ENCODE assay signal across 28 cellular contexts in the genomic region with DNA sequence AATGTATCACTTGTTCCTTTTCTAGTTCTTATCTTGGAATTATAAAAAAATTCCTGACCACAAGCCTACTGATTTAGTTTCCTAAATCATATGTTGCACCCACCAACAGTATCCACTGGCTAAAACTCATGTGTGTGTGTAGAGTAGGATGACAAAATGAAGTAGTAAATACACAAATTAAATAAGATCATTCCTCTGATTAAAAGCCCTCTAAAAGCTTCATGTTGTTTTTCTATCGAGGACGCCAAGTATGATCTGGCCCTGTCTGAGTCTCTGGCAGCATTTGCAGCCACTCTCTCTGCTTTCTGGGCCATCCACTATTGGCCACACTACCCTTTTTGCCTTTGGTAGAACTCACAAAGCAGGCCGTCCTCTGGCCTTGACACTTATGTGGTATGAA.
"Had no signal": no experiment of that assay in that cellular context is flagged by ENCODE, and none has a peak within 500 bp of the region (broad histone marks: within the 10 kb centered on the region; RNA-seq: fewer than 3 reads in every experiment).

No MANE protein-coding gene starts in this region.

- H3K27ac ChIP-seq: ascending aorta, breast epithelium, cardiac muscle cell, colonic mucosa had no signal

- H3K4me3 ChIP-seq: ascending aorta, breast epithelium, cardiac muscle cell, colonic mucosa had no signal

- H3K27me3 ChIP-seq: ascending aorta, breast epithelium, cardiac muscle cell, colonic mucosa had no signal

- H3K4me1 ChIP-seq: ascending aorta, breast epithelium, colonic mucosa had no signal

- DNase-seq: activated CD4-positive, alpha-beta memory T cell treated with anti-CD3 and anti-CD28 coated beads, Interleukin-2, amount 10 ng/mL, durations not matched to agents 7 days and 5 days; activated CD4-positive, alpha-beta T cell treated with anti-CD3 and anti-CD28 coated beads for 1 hour; activated CD4-positive, alpha-beta T cell treated with anti-CD3 and anti-CD28 coated beads for 4 hours; activated CD4-positive, alpha-beta T cell treated with anti-CD3 and anti-CD28 coated beads, Interleukin-2, amount 10 ng/mL, durations not matched to agents 7 days and 5 days; activated CD4-positive, alpha-beta T cell treated with anti-CD3 and anti-CD28 coated beads, Interleukin-2, amount 50 U/mL, for 4 hours; activated CD8-positive, alpha-beta memory T cell treated with anti-CD3 and anti-CD28 coated beads, Interleukin-2, amount 50 U/mL, for 48 hours; activated gamma-delta T cell; activated naive CD4-positive, alpha-beta T cell; activated naive CD4-positive, alpha-beta T cell treated with anti-CD3 and anti-CD28 coated beads, Interleukin-2, amount 10 ng/mL, durations not matched to agents 7 days and 5 days; activated naive CD8-positive, alpha-beta T cell treated with anti-CD3 and anti-CD28 coated beads, Interleukin-2, amount 10 ng/mL, durations not matched to agents 7 days and 5 days; activated T-cell treated with anti-CD3 and anti-CD28 coated beads for 4 hours; activated T-cell treated with anti-CD3 and anti-CD28 coated beads, Interleukin-2, amount 50 U/mL, for 24 hours; activated T-cell treated with anti-CD3 and anti-CD28 coated beads, Interleukin-2, amount 50 U/mL, for 72 hours; central memory CD4-positive, alpha-beta T cell; cerebellar nuclear complex; colonic mucosa; effector memory CD4-positive, alpha-beta T cell; endodermal cell; foreskin fibroblast; head of caudate nucleus; T-helper 2 cell had no signal

- H3K36me3 ChIP-seq: ascending aorta, cardiac muscle cell, colonic mucosa had no signal

- FAIRE-seq: frontal cortex had no signal

- ATAC-seq: activated naive CD4-positive, alpha-beta T cell treated with anti-CD3 and anti-CD28 coated beads, Interleukin-2, amount 50 U/mL, for 72 hours; activated T-cell treated with anti-CD3 and anti-CD28 coated beads, Interleukin-2, amount 50 U/mL, for 72 hours; esophagus mucosa; WTC11 had no signal
